Comparison of ENCODE assay signal across 1 cellular context in genomic region chr6:12289655-12290489, GRCh38.
A peak's percentile ranks its signal among the peaks of the same experiment; 100 is the strongest.
TF ChIP-seq lines count a peak whose summit lies in the region.

EDN1 (plus strand) TSS chr6:12290361; CDS start chr6:12290630, 269 bp downstream.

TF ChIP-seq in K562, 482 proteins besides CTCF, POLR2A, EP300 and RAD21 (continued from another document):
- no peak for TF ChIP-seq MBD1 (CRISPR knock-in tag; IDR thresholded peaks at IDR 0.05)
- peak; percentile 65 for TF ChIP-seq FOSL1 (tag; conservative IDR thresholded peaks at IDR 0.05)
- TF ChIP-seq NCOR1 (IDR thresholded peaks at IDR 0.05) = peak; percentile 50; the same call in 1 of the 2 replicates
- TF ChIP-seq ZNF311 (CRISPR knock-in tag; IDR thresholded peaks at IDR 0.05) = no peak
- peak in 1 of 2 experiments; percentile 44; a peak in 1 of 4 replicates for TF ChIP-seq HDAC1 (IDR thresholded peaks at IDR 0.05)
- no peak for TF ChIP-seq L3MBTL2 (IDR thresholded peaks at IDR 0.05)
- TF ChIP-seq GTF2A2 (tag; IDR thresholded peaks at IDR 0.05) = no peak
- peak; percentile 48 to 60; a peak in 3 of 4 replicates for TF ChIP-seq NRF1 (conservative IDR thresholded peaks at IDR 0.05 in 1 of 2, IDR thresholded peaks at IDR 0.05 in 1 of 2)
- 0 out of 2 replicates have a peak, but pooled peaks have one; percentile 4 for TF ChIP-seq EZH2 (IDR thresholded peaks at IDR 0.05; ENCODE audit: borderline replicate concordance, low read depth, low read length)
- peak; percentile 53 for TF ChIP-seq SMAD4 (CRISPR knock-in tag; conservative IDR thresholded peaks at IDR 0.05)
- TF ChIP-seq ZNF253 (CRISPR knock-in tag; conservative IDR thresholded peaks at IDR 0.05) = no peak
- TF ChIP-seq, protein P1, sequence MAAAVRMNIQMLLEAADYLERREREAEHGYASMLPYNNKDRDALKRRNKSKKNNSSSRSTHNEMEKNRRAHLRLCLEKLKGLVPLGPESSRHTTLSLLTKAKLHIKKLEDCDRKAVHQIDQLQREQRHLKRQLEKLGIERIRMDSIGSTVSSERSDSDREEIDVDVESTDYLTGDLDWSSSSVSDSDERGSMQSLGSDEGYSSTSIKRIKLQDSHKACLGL (CRISPR knock-in tag; IDR thresholded peaks at IDR 0.05; ENCODE audit: borderline replicate concordance, poor library complexity, severe bottlenecking) = no peak
- peak; percentile 71 to 85 for TF ChIP-seq KDM1A (IDR thresholded peaks at IDR 0.05)
- TF ChIP-seq TCF3 (CRISPR knock-in tag; IDR thresholded peaks at IDR 0.05) = peak; percentile 63
- TF ChIP-seq, protein P2, sequence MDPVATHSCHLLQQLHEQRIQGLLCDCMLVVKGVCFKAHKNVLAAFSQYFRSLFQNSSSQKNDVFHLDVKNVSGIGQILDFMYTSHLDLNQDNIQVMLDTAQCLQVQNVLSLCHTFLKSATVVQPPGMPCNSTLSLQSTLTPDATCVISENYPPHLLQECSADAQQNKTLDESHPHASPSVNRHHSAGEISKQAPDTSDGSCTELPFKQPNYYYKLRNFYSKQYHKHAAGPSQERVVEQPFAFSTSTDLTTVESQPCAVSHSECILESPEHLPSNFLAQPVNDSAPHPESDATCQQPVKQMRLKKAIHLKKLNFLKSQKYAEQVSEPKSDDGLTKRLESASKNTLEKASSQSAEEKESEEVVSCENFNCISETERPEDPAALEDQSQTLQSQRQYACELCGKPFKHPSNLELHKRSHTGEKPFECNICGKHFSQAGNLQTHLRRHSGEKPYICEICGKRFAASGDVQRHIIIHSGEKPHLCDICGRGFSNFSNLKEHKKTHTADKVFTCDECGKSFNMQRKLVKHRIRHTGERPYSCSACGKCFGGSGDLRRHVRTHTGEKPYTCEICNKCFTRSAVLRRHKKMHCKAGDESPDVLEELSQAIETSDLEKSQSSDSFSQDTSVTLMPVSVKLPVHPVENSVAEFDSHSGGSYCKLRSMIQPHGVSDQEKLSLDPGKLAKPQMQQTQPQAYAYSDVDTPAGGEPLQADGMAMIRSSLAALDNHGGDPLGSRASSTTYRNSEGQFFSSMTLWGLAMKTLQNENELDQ (CRISPR knock-in tag; IDR thresholded peaks at IDR 0.05; ENCODE audit: borderline replicate concordance) = no peak
- no peak for TF ChIP-seq SIN3B (IDR thresholded peaks at IDR 0.05; ENCODE audit: low read depth)
- TF ChIP-seq ZC3H4 (CRISPR knock-in tag; IDR thresholded peaks at IDR 0.05; ENCODE audit: borderline replicate concordance) = no peak
- no peak for TF ChIP-seq NCOA2 (IDR thresholded peaks at IDR 0.05; ENCODE audit: partially characterized antibody in 2 of 2)
- TF ChIP-seq XRCC5 (IDR thresholded peaks at IDR 0.05; ENCODE audit: low read depth, low read length) = peak; percentile 6; the same call in 1 of the 2 replicates
- peak; percentile 74 for TF ChIP-seq CBFA2T3 (IDR thresholded peaks at IDR 0.05)
- no peak for TF ChIP-seq ZBTB40 (IDR thresholded peaks at IDR 0.05)
- TF ChIP-seq ZBTB40 (CRISPR knock-in tag; IDR thresholded peaks at IDR 0.05) = no peak
- peak; percentile 53; the same call in 1 of the 2 replicates for TF ChIP-seq PHF21A (IDR thresholded peaks at IDR 0.05; ENCODE audit: borderline replicate concordance, low read depth)
- 0 out of 2 replicates have a peak, but pooled peaks have one; percentile 28 for TF ChIP-seq ZBTB33 (CRISPR knock-in tag; IDR thresholded peaks at IDR 0.05)
- TF ChIP-seq IRF2 (CRISPR knock-in tag; IDR thresholded peaks at IDR 0.05) = no peak
- TF ChIP-seq HDAC6 (IDR thresholded peaks at IDR 0.05; ENCODE audit: low read depth, low read length) = peak; percentile 90; the same call in 1 of the 2 replicates
- TF ChIP-seq ADNP (tag; IDR thresholded peaks at IDR 0.05) = no peak
